ENCODE assay signal across 1 cellular context in genomic region chr11:121453589-121454299, GRCh38.
A peak's percentile ranks its signal among the peaks of the same experiment; 100 is the strongest.
TF ChIP-seq lines count a peak whose summit lies in the region.

No MANE protein-coding gene starts in this region.

TF ChIP-seq in liver, 16 proteins besides CTCF, POLR2A, EP300 and RAD21 (continued from another document):
- TF ChIP-seq REST (IDR thresholded peaks at IDR 0.05), result peak; percentile 80
- TF ChIP-seq MAX (IDR thresholded peaks at IDR 0.05), result peak; percentile 87
- TF ChIP-seq GABPA (IDR thresholded peaks at IDR 0.05 in 1 of 2, conservative IDR thresholded peaks at IDR 0.05 in 1 of 2), result no peak
- TF ChIP-seq FOXA1 (IDR thresholded peaks at IDR 0.05), result no peak
- TF ChIP-seq HNF4A (conservative IDR thresholded peaks at IDR 0.05), result peak; percentile 95 to 97
- peak; percentile 92 for TF ChIP-seq SP1 (IDR thresholded peaks at IDR 0.05)
- peak; percentile 58 for TF ChIP-seq TAF1 (conservative IDR thresholded peaks at IDR 0.05)
